In the genomic region with DNA sequence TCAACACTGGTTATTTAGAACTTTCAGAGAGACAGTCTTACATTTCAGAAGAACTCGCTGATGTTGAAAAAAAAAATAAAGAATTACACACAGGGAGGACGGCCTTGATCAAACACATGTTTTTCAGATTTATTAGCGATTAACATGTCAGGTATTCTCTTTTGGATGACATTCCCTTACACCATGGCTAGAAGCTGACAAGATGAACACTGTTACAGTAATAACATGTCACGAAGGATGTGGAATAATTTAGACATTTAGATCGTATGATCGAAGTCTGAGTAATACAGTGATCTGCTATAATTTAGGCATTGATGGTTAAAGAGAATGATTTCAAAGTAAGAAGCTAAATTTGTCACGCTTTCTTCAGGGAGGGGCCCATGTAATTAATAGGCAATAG, we compare ENCODE assay signal across 11 cellular contexts.
"Had no signal": no experiment of that assay in that cellular context is flagged by ENCODE, and none has a peak within 500 bp of the region (broad histone marks: within the 10 kb centered on the region; RNA-seq: fewer than 3 reads in every experiment).

No MANE protein-coding gene starts in this region.

- DNase-seq: GM23248, GOT3, H7, H9, HCEC 1CT, HFFc6 had no signal

- H3K27ac ChIP-seq: GM23248 had no signal

- FAIRE-seq: H1, H54 had no signal

- H2AFZ ChIP-seq: GM23248, GM23338 had no signal

- H3K9ac ChIP-seq: GM23248 had no signal

- H3K9me3 ChIP-seq: HAP-1 had no signal

- H3K4me2 ChIP-seq: GM23338 had no signal

- H3K36me3 ChIP-seq: HAP-1 had no signal

- ATAC-seq: GM23338, HCT116 had no signal

- H3K4me1 ChIP-seq: HAP-1 had no signal

- H3K4me3 ChIP-seq: GM23248, GM23338, HAP-1 had no signal
